ENCODE assay signal across 27 cellular contexts in genomic region chrX:153612413-153612812, GRCh38. TPM values are rescaled to one million over a fixed set of nuclear protein-coding genes. Genes with fewer than 3 reads are reported as not detected.
"Had no signal": no experiment of that assay in that cellular context is flagged by ENCODE, and none has a peak within 500 bp of the region (broad histone marks: within the 10 kb centered on the region; RNA-seq: fewer than 3 reads in every experiment).

No MANE protein-coding gene starts in this region.

- H3K36me3 ChIP-seq: esophagus squamous epithelium, heart right ventricle, neural progenitor cell, prostate gland, right atrium auricular region, tibial artery had no signal

- H3K9ac ChIP-seq: neural progenitor cell, parathyroid adenoma had no signal

- H3K9me3 ChIP-seq: esophagus squamous epithelium, heart right ventricle, mucosa of descending colon, prostate gland, testis, tibial artery had no signal

- H3K4me1 ChIP-seq: neural progenitor cell, parathyroid adenoma, prostate gland, testis had no signal

- DNase-seq: cortex of kidney; effector memory CD8-positive, alpha-beta T cell; erythroblast; esophagus squamous epithelium; foreskin melanocyte; glutamatergic neuron; heart right ventricle; hypothalamus; mesenchymal stem cell; mucosa of descending colon; naive B cell; stimulated activated CD4-positive, alpha-beta T cell treated with anti-CD3 and anti-CD28 coated beads, Interleukin-2, amount 100 ng/mL, for 24 hours; stimulated activated CD4-positive, alpha-beta T cell treated with anti-CD3 and anti-CD28 coated beads, Interleukin-4, amount 100 ng/mL, for 24 hours; stimulated activated naive CD8-positive, alpha-beta T cell treated with anti-CD3 and anti-CD28 coated beads, Interleukin-15, Interleukin-2, amounts not matched to agents 100 U/mL and 50 U/mL, for 24 hours; substantia nigra; testis; tibial artery had no signal

- H3K27ac ChIP-seq: esophagus squamous epithelium, neural progenitor cell, parathyroid adenoma, prostate gland, right atrium auricular region, testis, tibial artery had no signal

- H3K4me2 ChIP-seq: neural progenitor cell, smooth muscle cell had no signal

- ATAC-seq: effector memory CD8-positive, alpha-beta T cell; left lobe of liver; mucosa of descending colon; sciatic nerve; stimulated activated effector memory CD8-positive, alpha-beta T cell treated with anti-CD3 and anti-CD28 coated beads, Interleukin-12 subunit alpha, Interleukin-12 subunit beta, amount 100 ng/mL, for 72 hours; stimulated activated naive CD8-positive, alpha-beta T cell treated with anti-CD3 and anti-CD28 coated beads, Interleukin-15, Interleukin-2, amounts not matched to agents 100 U/mL and 50 U/mL, for 24 hours had no signal

- H2AFZ ChIP-seq: neural progenitor cell, parathyroid adenoma had no signal

- FAIRE-seq: endometrium, keratinocyte had no signal

- H3K79me2 ChIP-seq: parathyroid adenoma had no signal

- H3K27me3 ChIP-seq: right atrium auricular region, testis, tibial artery had no signal

- H3K4me3 ChIP-seq: esophagus squamous epithelium, heart right ventricle, mucosa of descending colon, neural progenitor cell, prostate gland, right atrium auricular region, smooth muscle cell, testis, tibial artery had no signal

RNA-seq across cellular contexts. Expression of gene DUSP9, which starts 34.6 kb away (rescaled TPM):
- total RNA-seq: mucosa of descending colon, right atrium auricular region had no signal
